In the genomic region with DNA sequence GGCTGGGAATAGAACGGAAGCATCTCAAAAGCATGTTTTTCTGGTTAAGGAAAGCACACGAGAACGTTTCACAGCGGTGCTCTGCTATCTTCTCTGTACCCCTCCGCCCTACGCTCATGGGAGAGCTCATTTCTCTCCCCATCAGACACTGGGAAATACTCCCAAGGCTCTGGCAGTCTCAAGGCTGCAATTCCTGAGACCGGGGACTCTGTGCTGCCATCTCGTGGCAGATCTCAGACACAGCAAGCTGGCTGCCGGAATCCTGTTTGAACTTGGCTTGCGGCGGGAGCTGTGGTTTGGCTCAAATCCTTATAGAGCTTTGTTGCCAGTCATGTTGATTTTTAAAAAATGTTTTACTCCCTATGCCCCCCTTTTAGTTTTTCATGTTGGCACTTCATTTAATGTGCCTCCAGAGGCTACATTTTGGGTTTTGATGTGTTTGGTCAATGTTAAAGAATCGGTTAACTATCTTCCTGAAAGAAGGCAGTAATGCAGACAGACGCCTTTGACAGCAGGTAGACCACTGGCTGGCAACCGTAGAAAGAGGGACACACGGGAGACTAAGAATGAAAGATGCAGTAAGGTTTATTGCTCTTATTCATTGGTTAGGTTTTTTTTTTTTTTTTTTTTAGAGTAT, we compare ENCODE assay signal across 8 cellular contexts. TPM values are rescaled to one million over a fixed set of nuclear protein-coding genes. Genes with fewer than 3 reads are reported as not detected.
DNase-seq lines count a peak whose midpoint lies in the region; ATAC-seq and TF ChIP-seq lines count a peak whose summit lies in the region.

No MANE protein-coding gene starts in this region.

- H3K36me3 ChIP-seq in gastrocnemius medialis, result no peaks in the 10 kb centered on the region

- TF ChIP-seq CTCF in GM10248 (IDR thresholded peaks at IDR 0.05; ENCODE audit: control extremely low read depth, extremely low read depth, low read depth, missing control alignments) (peak; percentile 94), gastrocnemius medialis (IDR thresholded peaks at IDR 0.05 in 4 of 5, conservative IDR thresholded peaks at IDR 0.05 in 1 of 5) (peak; percentile 76 to 97 (median 86))

- CTCF ChIA-PET in GM10248 (lab: Yijun Ruan, JAX), result interaction anchor here (0.7 to 5.2 kb wide), 42 partner anchors 9 to 775 kb away, joined by 3 to 42 read pairs (median 4); no protein-coding TSS in a partner anchor

- peak; percentile 83 for ATAC-seq in HG02610 (IDR thresholded peaks at IDR 0.05; ENCODE audit: unreplicated experiment)
- ATAC-seq in gastrocnemius medialis, result peak; percentile 89 to 90

- TF ChIP-seq POLR2A in gastrocnemius medialis (IDR thresholded peaks at IDR 0.05), result no peak

- intact Hi-C loops in gastrocnemius medialis (cut with DNase I; ENCODE audit: low total_unique reads), result loop anchor here (1.0 to 10.0 kb wide), 5 partner anchors 28 to 748 kb away; a partner anchor contains a TSS

- H3K4me1 ChIP-seq in gastrocnemius medialis, result peaks cover 10 to 11% of the 10 kb centered on the region in 2 donors

- POLR2A ChIA-PET in GM10248 (lab: Yijun Ruan, JAX), result no interaction called here

- no peaks in the 10 kb centered on the region for H3K27me3 ChIP-seq in gastrocnemius medialis

- no peaks in the 10 kb centered on the region for H3K9me3 ChIP-seq in gastrocnemius medialis

- peak; percentile 56 for DNase-seq in GM10248 (ENCODE audit: extremely low spot score)
- peak; percentile 29 for DNase-seq in NCI-H146 (lab: John Stamatoyannopoulos, UW)
- DNase-seq in T-helper 2 cell, result peak in 4 of 5 experiments; percentile 15 to 43 (median 40)
- peak; percentile 94 for DNase-seq in astrocyte of the hippocampus (ENCODE audit: low read depth, low spot score)
- peak; percentile 67 to 80 for DNase-seq in hippocampal formation (lab: John Stamatoyannopoulos, UW)
- peak; percentile 66 to 76 for DNase-seq in gastrocnemius medialis
- DNase-seq in amniotic stem cell (lab: John Stamatoyannopoulos, UW), result no peak

- peak overlapping the region; percentile 11 to 44 (median 34) for H3K4me3 ChIP-seq in gastrocnemius medialis

- H3K27ac ChIP-seq in gastrocnemius medialis, result peak overlapping the region; percentile 5 to 54 (median 17)

- in situ Hi-C loops in gastrocnemius medialis (cut with MboI; ENCODE audit: low sequenced_read_pairs in 4 of 4), result loop anchor here (5.0 to 25.0 kb wide), 5 partner anchors 176 to 696 kb away; no protein-coding TSS in a partner anchor

RNA-seq across cellular contexts. Expression of a gene that starts 27.6 kb away (rescaled TPM):
- total RNA-seq in gastrocnemius medialis, result 10 to 100 TPM in 1 of 4 donors, 1 to 10 TPM in 3; 1.7 to 11.0 (median 4.5) TPM
